1 cellular context compared by ENCODE assay signal in the genomic region with DNA sequence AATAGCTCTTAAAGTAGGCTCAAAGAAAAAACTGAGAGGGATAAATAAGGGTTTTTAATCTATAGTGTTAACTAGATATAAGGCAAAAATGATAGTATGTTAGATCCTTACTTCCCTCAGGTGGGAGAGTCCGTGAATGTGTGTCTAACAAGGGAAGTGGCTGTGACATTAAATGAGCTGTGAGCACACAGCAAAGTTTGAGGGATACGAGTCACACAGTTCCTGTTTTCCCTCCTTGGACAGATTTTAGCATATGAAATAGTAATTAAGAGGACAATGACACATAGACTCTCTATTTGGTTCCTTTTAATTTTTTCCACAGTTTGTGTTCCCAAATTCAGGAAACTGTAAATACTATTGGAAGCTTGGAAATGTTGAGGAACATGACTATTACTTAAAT.
TF ChIP-seq lines count a peak whose summit lies in the region.

No MANE protein-coding gene starts in this region.

TF ChIP-seq in endothelial cell of umbilical vein, 7 proteins besides CTCF, POLR2A, EP300 and RAD21 (continued from another document):
- TF ChIP-seq GATA2 (IDR thresholded peaks at IDR 0.05; ENCODE audit: insufficient read depth, insufficient read length, low read depth, low read length) (no peak), JUN (IDR thresholded peaks at IDR 0.05; ENCODE audit: borderline replicate concordance, insufficient read depth, insufficient read length, low read depth) (no peak)
